ENCODE assay signal across 1 cellular context in genomic region chr5:80955082-80955481, GRCh38.
TF ChIP-seq lines count a peak whose summit lies in the region.

No MANE protein-coding gene starts in this region.

TF ChIP-seq in GM23338, 12 proteins besides CTCF, POLR2A, EP300 and RAD21 (continued from another document):
- TF ChIP-seq REST (IDR thresholded peaks at IDR 0.05; ENCODE audit: unreplicated experiment) (no peak), ZNF462 (CRISPR knock-in tag; IDR thresholded peaks at IDR 0.05) (no peak), STAT1 (IDR thresholded peaks at IDR 0.05; ENCODE audit: unreplicated experiment) (no peak), NANOG (IDR thresholded peaks at IDR 0.05; ENCODE audit: borderline replicate concordance) (no peak), POLR2AphosphoS5 (IDR thresholded peaks at IDR 0.05; ENCODE audit: low read depth) (no peak), JUNB (IDR thresholded peaks at IDR 0.05; ENCODE audit: unreplicated experiment) (no peak), ZNF331 (CRISPR knock-in tag; IDR thresholded peaks at IDR 0.05; ENCODE audit: low read depth) (no peak), EZH2phosphoT487 (IDR thresholded peaks at IDR 0.05; ENCODE audit: unreplicated experiment) (no peak), ETS1 (IDR thresholded peaks at IDR 0.05) (no peak), EZH2 (IDR thresholded peaks at IDR 0.05; ENCODE audit: low read depth, unreplicated experiment) (no peak), ZNF114 (CRISPR knock-in tag; IDR thresholded peaks at IDR 0.05) (no peak)
